8 cellular contexts compared by ENCODE assay signal in genomic region chr3:135966875-135967274, GRCh38. TPM values are rescaled to one million over a fixed set of nuclear protein-coding genes. Genes with fewer than 3 reads are reported as not detected.
DNase-seq lines count a peak whose midpoint lies in the region; ATAC-seq and TF ChIP-seq lines count a peak whose summit lies in the region.

No MANE protein-coding gene starts in this region.

- in situ Hi-C loops in IMR-90 (cut with MboI; ENCODE audit: low sequenced_read_pairs), result no loop called here

- H3K4me3 ChIP-seq in IMR-90 (ENCODE audit: insufficient read depth, low read depth, low read length), result peak overlapping the region; percentile 88
- peak overlapping the region; percentile 83 for H3K4me3 ChIP-seq in choroid plexus epithelial cell (ENCODE audit: low read depth, low read length)
- H3K4me3 ChIP-seq in muscle layer of colon (ENCODE audit: low read depth in 1 of 2, low read length in 2 of 2), result peak overlapping the region; percentile 66 to 79

- WGBS in IMR-90 (ENCODE audit: extremely low coverage in 2 of 2, insufficient read length in 1 of 2), 2 experiments, result no CpG with 5 or more reads among the region's 4 CpGs

- peak overlapping the region; percentile 36; the same call in 1 of the 2 replicates for H2BK120ac ChIP-seq in IMR-90 (ENCODE audit: low read depth, low read length)

- H3K27ac ChIP-seq in 22Rv1, result 0 out of 2 replicates have a peak overlapping the region, but pooled peaks have one; percentile 85
- peak overlapping the region; percentile 62; the same call in 1 of the 2 replicates for H3K27ac ChIP-seq in IMR-90 (ENCODE audit: insufficient read depth, low read length)
- peak overlapping the region; percentile 62 for H3K27ac ChIP-seq in muscle layer of colon (ENCODE audit: low read depth, low read length)

- H3K9me1 ChIP-seq in IMR-90 (ENCODE audit: insufficient read depth, low read length), result no peaks in the 10 kb centered on the region; the same call in 1 of the 2 replicates

- H3K4me1 ChIP-seq in IMR-90 (ENCODE audit: control insufficient read depth, insufficient read depth, low read length) (peaks cover 9% of the 10 kb centered on the region), muscle layer of colon (ENCODE audit: insufficient read depth, low read length) (peaks cover 49% of the 10 kb centered on the region)

- POLR2A ChIA-PET in IMR-90 (lab: Charles Lee; ENCODE audit: unreplicated experiment), result no interaction called here

- peak overlapping the region; percentile 74 for H3K14ac ChIP-seq in IMR-90 (replicated peaks; ENCODE audit: low read depth, low read length)

- peak overlapping the region; percentile 36; the same call in 1 of the 2 replicates for H3K23ac ChIP-seq in IMR-90 (ENCODE audit: low read depth, low read length)

- H2BK20ac ChIP-seq in IMR-90 (ENCODE audit: low read depth, low read length), result 0 out of 2 replicates have a peak overlapping the region, but pooled peaks have one; percentile 1

- H3K9me3 ChIP-seq in IMR-90 (ENCODE audit: control insufficient read depth, insufficient read depth, low read length) (no peaks in the 10 kb centered on the region), muscle layer of colon (ENCODE audit: low read length) (no peaks in the 10 kb centered on the region)

- no peak for ATAC-seq in IMR-90 (ENCODE audit: low read depth)
- no peak for ATAC-seq in GM21576 (IDR thresholded peaks at IDR 0.05; ENCODE audit: unreplicated experiment)
- ATAC-seq in GM18505 (IDR thresholded peaks at IDR 0.05; ENCODE audit: unreplicated experiment), result no peak

- 0 out of 2 replicates have a peak overlapping the region, but pooled peaks have one; percentile 31 for H4K91ac ChIP-seq in IMR-90 (ENCODE audit: insufficient read depth, low read depth, low read length)

- H3K4me2 ChIP-seq in IMR-90 (ENCODE audit: low read depth, low read length), result peak overlapping the region; percentile 97

- TF ChIP-seq POLR2A in IMR-90 (IDR thresholded peaks at IDR 0.05; ENCODE audit: low read depth, low read length) (no peak), GM18505 (IDR thresholded peaks at IDR 0.05; ENCODE audit: borderline replicate concordance, extremely low read depth, insufficient read depth, insufficient read length) (no peak)

- peak overlapping the region; percentile 64; the same call in 1 of the 2 replicates for H4K5ac ChIP-seq in IMR-90 (ENCODE audit: low read depth, low read length)

- intact Hi-C loops in IMR-90 (cut with micrococcal nuclease), result loop anchor here (1.0 to 5.0 kb wide), 3 partner anchors 25 to 75 kb away; no protein-coding TSS in a partner anchor

- 0 out of 2 replicates have a peak, but pooled peaks cover 3% of the 10 kb centered on the region for H4K20me1 ChIP-seq in IMR-90 (ENCODE audit: insufficient read depth, low read length)

- peak overlapping the region; percentile 75 for H3K18ac ChIP-seq in IMR-90 (ENCODE audit: low read depth, low read length)

- H2AFZ ChIP-seq in IMR-90 (replicated peaks; ENCODE audit: low read length, poor library complexity), result no peak overlapping the region

- H3K4ac ChIP-seq in IMR-90 (ENCODE audit: low read depth, low read length), result peak overlapping the region; percentile 65; the same call in 1 of the 2 replicates

- TF ChIP-seq CTCF in 22Rv1 (IDR thresholded peaks at IDR 0.05) (no peak), IMR-90 (conservative IDR thresholded peaks at IDR 0.05; ENCODE audit: low read depth, low read length) (no peak), choroid plexus epithelial cell (conservative IDR thresholded peaks at IDR 0.05; ENCODE audit: low read depth, low read length) (no peak)

- no peaks in the 10 kb centered on the region for H3K36me3 ChIP-seq in IMR-90 (ENCODE audit: control insufficient read depth, insufficient read depth, low read length)
- H3K36me3 ChIP-seq in muscle layer of colon (ENCODE audit: insufficient read depth, low read length), result no peaks in the 10 kb centered on the region

- peaks cover 20 to 38% of the 10 kb centered on the region in 2 experiments; a peak in 3 of 4 replicates for H3K79me1 ChIP-seq in IMR-90 (ENCODE audit: low read depth in 1 of 2, low read length in 2 of 2)

- peak overlapping the region; percentile 83 for H3K56ac ChIP-seq in IMR-90 (ENCODE audit: extremely low read depth, insufficient read depth, low read length)

- H3K27me3 ChIP-seq in IMR-90 (ENCODE audit: control insufficient read depth, insufficient read depth, low read length), result no peaks in the 10 kb centered on the region
- no peaks in the 10 kb centered on the region for H3K27me3 ChIP-seq in muscle layer of colon (ENCODE audit: control insufficient read depth in 1 of 2, insufficient read depth in 2 of 2, low read length in 2 of 2)

- dilution Hi-C loops in IMR-90 (cut with HindIII; ENCODE audit: low sequenced_read_pairs, unreplicated experiment), result no loop called here

- no peak overlapping the region for H2AK9ac ChIP-seq in IMR-90 (replicated peaks; ENCODE audit: low read depth, low read length, poor library complexity)

- H2BK5ac ChIP-seq in IMR-90 (ENCODE audit: low read depth, low read length, poor library complexity, severe bottlenecking), result peak overlapping the region; percentile 71

- no peak for TF ChIP-seq RAD21 in IMR-90 (IDR thresholded peaks at IDR 0.05; ENCODE audit: low read length)

- H3K9ac ChIP-seq in IMR-90 (ENCODE audit: low read depth, low read length) (peak overlapping the region; percentile 74), muscle layer of colon (ENCODE audit: low read length) (peak overlapping the region; percentile 89)

- DNase-seq in IMR-90, result no peak
- DNase-seq in choroid plexus epithelial cell (ENCODE audit: low read depth), result no peak
- DNase-seq in midbrain (lab: John Stamatoyannopoulos, UW), result no peak
- no peak for DNase-seq in HK-2 (ENCODE audit: unreplicated experiment)

- peak overlapping the region; percentile 29; the same call in 1 of the 3 replicates for H2BK15ac ChIP-seq in IMR-90 (ENCODE audit: low read depth, low read length)

- CTCF ChIA-PET in IMR-90 (lab: Yijun Ruan, JAX), result interaction anchor here (0.6 to 3.4 kb wide), 3 partner anchors 13 to 523 kb away, joined by 4 to 19 read pairs (median 4); no protein-coding TSS in a partner anchor

- H2AK5ac ChIP-seq in IMR-90 (ENCODE audit: low read depth, low read length), result 0 out of 2 replicates have a peak overlapping the region, but pooled peaks have one; percentile 40

- peak overlapping the region; percentile 59 to 67; a peak in 3 of 4 replicates for H4K8ac ChIP-seq in IMR-90 (ENCODE audit: low read depth in 2 of 2, low read length in 2 of 2)

- TSS peak; percentile 28 for BruUV-seq in IMR-90 (replicated peaks; lab: Mats Ljungman, UMichigan)

TF ChIP-seq in IMR-90, 13 proteins besides CTCF, POLR2A, EP300 and RAD21:
- TF ChIP-seq RCOR1 (IDR thresholded peaks at IDR 0.05; ENCODE audit: insufficient replicate concordance, low read length) (no peak), CHD1 (IDR thresholded peaks at IDR 0.05; ENCODE audit: low read depth, low read length) (no peak), MXI1 (IDR thresholded peaks at IDR 0.05; ENCODE audit: borderline replicate concordance, low read depth, low read length) (no peak), NFE2L2 (IDR thresholded peaks at IDR 0.05; ENCODE audit: low read depth, low read length) (no peak), BHLHE40 (IDR thresholded peaks at IDR 0.05; ENCODE audit: low read depth, low read length) (no peak), SMC3 (IDR thresholded peaks at IDR 0.05; ENCODE audit: low read depth, low read length) (no peak), RFX5 (IDR thresholded peaks at IDR 0.05; ENCODE audit: low read depth, low read length) (no peak), FOS (IDR thresholded peaks at IDR 0.05; ENCODE audit: low read depth, low read length) (no peak), ELK1 (IDR thresholded peaks at IDR 0.05; ENCODE audit: borderline replicate concordance, low read depth, low read length) (no peak), USF2 (IDR thresholded peaks at IDR 0.05; ENCODE audit: low read depth, low read length) (no peak), CEBPB (IDR thresholded peaks at IDR 0.05; ENCODE audit: low read depth, low read length) (no peak), MAZ (IDR thresholded peaks at IDR 0.05; ENCODE audit: borderline replicate concordance, low read depth, low read length) (no peak), MAFK (IDR thresholded peaks at IDR 0.05; ENCODE audit: low read depth, low read length) (no peak)
TF ChIP-seq in IMR-90: peak in this region for 0.

RNA-seq across cellular contexts. Expression of gene PPP2R3A, which starts 1.3 kb away (rescaled TPM):
- 37.3 and 46.7 TPM in 2 replicates for total RNA-seq in IMR-90 (2012; rRNA removed)
- polyA plus RNA-seq in IMR-90 (2012; rRNA removed), result 10.2 and 11.3 TPM in 2 replicates
- polyA plus RNA-seq in IMR-90 (2012; cell fraction: cytosol; rRNA removed), result 2.6 and 5.4 TPM in 2 replicates
- 0.97 and 6.1 TPM in 2 replicates for polyA plus RNA-seq in IMR-90 (2012; cell fraction: nucleus; rRNA removed; ENCODE audit: low replicate concordance)
